Comparison of ENCODE assay signal across 9 cellular contexts in genomic region chr14:74425525-74426201, GRCh38. TPM values are rescaled to one million over a fixed set of nuclear protein-coding genes. Genes with fewer than 3 reads are reported as not detected.
DNase-seq lines count a peak whose midpoint lies in the region; ATAC-seq and TF ChIP-seq lines count a peak whose summit lies in the region.
"Had no signal": no experiment of that assay in that cellular context is flagged by ENCODE, and none has a peak within 500 bp of the region (broad histone marks: within the 10 kb centered on the region; RNA-seq: fewer than 3 reads in every experiment).

No MANE protein-coding gene starts in this region.

- no peak overlapping the region for H2AFZ ChIP-seq in IMR-90 (replicated peaks; ENCODE audit: low read length, poor library complexity)

- DNase-seq in 8988T (peak; percentile 74), IMR-90 (no peak), heart right ventricle (peak; percentile 20 to 50), occipital lobe (lab: John Stamatoyannopoulos, UW) (no peak)
- DNase-seq in activated T-cell treated with anti-CD3 and anti-CD28 coated beads, Interleukin-2, amount 50 U/mL, for 48 hours, result peak; percentile 55 to 70
- peak; percentile 6 to 24 for DNase-seq in stimulated activated CD4-positive, alpha-beta T cell treated with anti-CD3 and anti-CD28 coated beads, Interleukin-15, amount 100 ng/mL, for 48 hours (ENCODE audit: low read depth in 2 of 2)

- no peaks in the 10 kb centered on the region for H3K79me1 ChIP-seq in IMR-90 (ENCODE audit: low read depth in 1 of 2, low read length in 2 of 2)

- TF ChIP-seq CTCF in IMR-90 (conservative IDR thresholded peaks at IDR 0.05; ENCODE audit: low read depth, low read length), result no peak
- TF ChIP-seq CTCF in heart right ventricle (IDR thresholded peaks at IDR 0.05), result no peak

- H3K14ac ChIP-seq in IMR-90 (replicated peaks; ENCODE audit: low read depth, low read length), result no peak overlapping the region

- no peaks in the 10 kb centered on the region for H3K9me1 ChIP-seq in IMR-90 (ENCODE audit: insufficient read depth, low read length)

- ATAC-seq in IMR-90 (ENCODE audit: low read depth) (peak; percentile 94), heart right ventricle (peak in 6 of 8 donors; percentile 35 to 85 (median 70)), GM21528 (IDR thresholded peaks at IDR 0.05; ENCODE audit: low FRiP score, unreplicated experiment) (no peak), GM18867 (IDR thresholded peaks at IDR 0.05; ENCODE audit: unreplicated experiment) (no peak)

- no peaks in the 10 kb centered on the region for H3K9me3 ChIP-seq in IMR-90 (ENCODE audit: control insufficient read depth, insufficient read depth, low read length)
- H3K9me3 ChIP-seq in heart right ventricle, result peaks cover 0 to 9% (median 0%) of the 10 kb centered on the region in 11 donors

- in situ Hi-C loops in IMR-90 (cut with MboI; ENCODE audit: low sequenced_read_pairs), result no loop called here

- intact Hi-C loops in IMR-90 (cut with micrococcal nuclease) (no loop called here), heart right ventricle (cut with DNase I) (no loop called here)

- no peak overlapping the region for H4K8ac ChIP-seq in IMR-90 (ENCODE audit: low read depth in 2 of 2, low read length in 2 of 2)

- no peak overlapping the region for H3K18ac ChIP-seq in IMR-90 (ENCODE audit: low read depth, low read length)

- no peak for TF ChIP-seq RAD21 in IMR-90 (IDR thresholded peaks at IDR 0.05; ENCODE audit: low read length)

- H2BK20ac ChIP-seq in IMR-90 (ENCODE audit: low read depth, low read length), result no peak overlapping the region

- H4K5ac ChIP-seq in IMR-90 (ENCODE audit: low read depth, low read length), result no peak overlapping the region

- no peak overlapping the region for H3K56ac ChIP-seq in IMR-90 (ENCODE audit: extremely low read depth, insufficient read depth, low read length)

- dilution Hi-C loops in IMR-90 (cut with HindIII; ENCODE audit: low sequenced_read_pairs, unreplicated experiment), result no loop called here

- no peak overlapping the region for H3K9ac ChIP-seq in IMR-90 (ENCODE audit: low read depth, low read length)

- no peak overlapping the region for H4K91ac ChIP-seq in IMR-90 (ENCODE audit: insufficient read depth, low read depth, low read length)

- no peak overlapping the region for H2BK5ac ChIP-seq in IMR-90 (ENCODE audit: low read depth, low read length, poor library complexity, severe bottlenecking)

- 2% methylated on average over 13 of the region's 66 CpGs; no CpG with 5 or more reads in 1 of the 2 experiments for WGBS in IMR-90 (ENCODE audit: extremely low coverage in 2 of 2, insufficient read length in 1 of 2), 2 experiments
- 4 to 5% methylated on average over 34 to 66 of the region's 66 CpGs for WGBS in heart right ventricle, 2 donors

- no peak overlapping the region for H3K4ac ChIP-seq in IMR-90 (ENCODE audit: low read depth, low read length)

- CTCF ChIA-PET in IMR-90 (lab: Yijun Ruan, JAX), result no interaction called here

- H3K36me3 ChIP-seq in IMR-90 (ENCODE audit: control insufficient read depth, insufficient read depth, low read length) (no peaks in the 10 kb centered on the region), heart right ventricle (no peaks in the 10 kb centered on the region)

- no peak overlapping the region for H2AK5ac ChIP-seq in IMR-90 (ENCODE audit: low read depth, low read length)

- H3K4me2 ChIP-seq in IMR-90 (ENCODE audit: low read depth, low read length), result no peak overlapping the region

- H3K4me3 ChIP-seq in IMR-90 (ENCODE audit: insufficient read depth, low read depth, low read length) (no peak overlapping the region), heart right ventricle (no peak overlapping the region)

- peaks cover 63% of the 10 kb centered on the region for H3K27me3 ChIP-seq in IMR-90 (ENCODE audit: control insufficient read depth, insufficient read depth, low read length)
- H3K27me3 ChIP-seq in heart right ventricle, result peaks cover 0 to 41% (median 28%) of the 10 kb centered on the region in 7 donors

- H3K4me1 ChIP-seq in IMR-90 (ENCODE audit: control insufficient read depth, insufficient read depth, low read length), result no peaks in the 10 kb centered on the region
- H3K4me1 ChIP-seq in heart right ventricle, result peaks cover 0 to 5% (median 0%) of the 10 kb centered on the region in 9 donors

- no peaks in the 10 kb centered on the region for H4K20me1 ChIP-seq in IMR-90 (ENCODE audit: insufficient read depth, low read length)

- no peak overlapping the region for H3K23ac ChIP-seq in IMR-90 (ENCODE audit: low read depth, low read length)

- H2AK9ac ChIP-seq in IMR-90 (replicated peaks; ENCODE audit: low read depth, low read length, poor library complexity), result no peak overlapping the region

- TF ChIP-seq POLR2A in IMR-90 (IDR thresholded peaks at IDR 0.05; ENCODE audit: low read depth, low read length), result no peak

- no peak overlapping the region for H2BK120ac ChIP-seq in IMR-90 (ENCODE audit: low read depth, low read length)

- BruUV-seq in IMR-90 (replicated peaks; lab: Mats Ljungman, UMichigan), result no TSS peak

- H3K27ac ChIP-seq in IMR-90 (ENCODE audit: insufficient read depth, low read length) (no peak overlapping the region), heart right ventricle (no peak overlapping the region)

- H2BK15ac ChIP-seq in IMR-90 (ENCODE audit: low read depth, low read length), result no peak overlapping the region

- POLR2A ChIA-PET in IMR-90 (lab: Charles Lee; ENCODE audit: unreplicated experiment), result no interaction called here

TF ChIP-seq in IMR-90, 13 proteins besides CTCF, POLR2A, EP300 and RAD21:
- TF ChIP-seq MAFK (IDR thresholded peaks at IDR 0.05; ENCODE audit: low read depth, low read length) (no peak), BHLHE40 (IDR thresholded peaks at IDR 0.05; ENCODE audit: low read depth, low read length) (no peak), RFX5 (IDR thresholded peaks at IDR 0.05; ENCODE audit: low read depth, low read length) (no peak), RCOR1 (IDR thresholded peaks at IDR 0.05; ENCODE audit: insufficient replicate concordance, low read length) (no peak), FOS (IDR thresholded peaks at IDR 0.05; ENCODE audit: low read depth, low read length) (no peak), MXI1 (IDR thresholded peaks at IDR 0.05; ENCODE audit: borderline replicate concordance, low read depth, low read length) (no peak), MAZ (IDR thresholded peaks at IDR 0.05; ENCODE audit: borderline replicate concordance, low read depth, low read length) (no peak; the same call in 1 of the 2 replicates), CHD1 (IDR thresholded peaks at IDR 0.05; ENCODE audit: low read depth, low read length) (no peak), USF2 (IDR thresholded peaks at IDR 0.05; ENCODE audit: low read depth, low read length) (no peak), NFE2L2 (IDR thresholded peaks at IDR 0.05; ENCODE audit: low read depth, low read length) (no peak), SMC3 (IDR thresholded peaks at IDR 0.05; ENCODE audit: low read depth, low read length) (no peak), CEBPB (IDR thresholded peaks at IDR 0.05; ENCODE audit: low read depth, low read length) (no peak)

RNA-seq across cellular contexts. Expression of gene SYNDIG1L, which starts 0.3 kb away (rescaled TPM):
- total RNA-seq in IMR-90 (2012; rRNA removed) (not detected in 2 replicates), heart right ventricle (under 1 TPM in 5 of 10 donors, not detected in 5; 0.09 to 0.15 (median 0.15) TPM), occipital lobe (1.1 TPM)
- polyA plus RNA-seq in IMR-90 (2012; rRNA removed) (not detected in 2 replicates), heart right ventricle (under 1 TPM in 1 of 2 donors, not detected in 1; 0.03 TPM)
- polyA plus RNA-seq in IMR-90 (2012; cell fraction: cytosol; rRNA removed), result not detected in 2 replicates
- 0.02 TPM in 1 of 2 replicates, not detected in the other for polyA plus RNA-seq in IMR-90 (2012; cell fraction: nucleus; rRNA removed; ENCODE audit: low replicate concordance)
- total RNA-seq: T-helper 2 cell treated with Interferon-gamma antibody and Interleukin-4, amounts not matched to agents 100 ng/mL and 5 ng/mL, for 36 hours had no signal

Comparison
In these comparisons a context has a peak if more than half of its experiments do, and no peak if none do; other contexts are left out.
1. DNase-seq: peak in 8988T (single experiment), activated T-cell treated with anti-CD3 and anti-CD28 coated beads, Interleukin-2, amount 50 U/mL, for 48 hours (2 of 2), heart right ventricle (2 of 2) and stimulated activated CD4-positive, alpha-beta T cell treated with anti-CD3 and anti-CD28 coated beads, Interleukin-15, amount 100 ng/mL, for 48 hours (2 of 2); none in IMR-90 (single experiment) and occipital lobe (single experiment).
2. ATAC-seq: peak in IMR-90 (single experiment) and heart right ventricle (6 of 8); none in GM21528 (single experiment) and GM18867 (single experiment).